Comparison of ENCODE assay signal across 17 cellular contexts in genomic region chr2:239195318-239195871, GRCh38.
DNase-seq lines count a peak whose midpoint lies in the region; ATAC-seq and TF ChIP-seq lines count a peak whose summit lies in the region.
"Had no signal": no experiment of that assay in that cellular context is flagged by ENCODE, and none has a peak within 500 bp of the region (broad histone marks: within the 10 kb centered on the region; RNA-seq: fewer than 3 reads in every experiment).

No MANE protein-coding gene starts in this region.

- H3K4me1 ChIP-seq in HAP-1 (peaks cover 10% of the 10 kb centered on the region), mesodermal cell (ENCODE audit: control insufficient read depth, insufficient read depth, low read length, poor library complexity, severe bottlenecking) (no peaks in the 10 kb centered on the region)
- H3K4me1 ChIP-seq: foreskin keratinocyte, right atrium auricular region, SJCRH30, uterus had no signal

- peaks cover 11% of the 10 kb centered on the region for H3K4me1 Mint-ChIP-seq in chondrocyte (ENCODE audit: low read depth)
- H3K4me1 Mint-ChIP-seq in T-helper 17 cell: peaks cover 10% of the 10 kb centered on the region

- no peaks in the 10 kb centered on the region for H3K27me3 ChIP-seq in HAP-1 (ENCODE audit: low read depth)
- H3K27me3 ChIP-seq: foreskin keratinocyte, right atrium auricular region, SJCRH30, uterus had no signal

- ATAC-seq in GM21447 (IDR thresholded peaks at IDR 0.05; ENCODE audit: unreplicated experiment) (no peak), T-helper 17 cell (no peak)
- ATAC-seq: foreskin keratinocyte had no signal

- H3K36me3 Mint-ChIP-seq in chondrocyte (ENCODE audit: low read depth) (peaks cover 11% of the 10 kb centered on the region), T-helper 17 cell (ENCODE audit: low read depth) (no peaks in the 10 kb centered on the region)

- DNase-seq in HAP-1 (ENCODE audit: low spot score in 2 of 2): peak; percentile 69 to 75
- DNase-seq in chondrocyte (ENCODE audit: low spot score): peak; percentile 48
- DNase-seq in retina: peak; percentile 58
- no peak for DNase-seq in mucosa of gallbladder (ENCODE audit: low spot score)
- no peak for DNase-seq in T-helper 2 cell
- no peak for DNase-seq in T-helper 17 cell
- DNase-seq: activated effector memory CD4-positive, alpha-beta T cell treated with anti-CD3 and anti-CD28 coated beads, Interleukin-2, amount 50 U/mL, for 16 hours; foreskin keratinocyte; immature natural killer cell; NCI-H1105 treated with DMSO at 0.1 percent for 48 hours; NCI-H2227 treated with DMSO at 0.1 percent for 48 hours; SJCRH30; stimulated activated CD4-positive, alpha-beta T cell treated with anti-CD3 and anti-CD28 coated beads, Interleukin-2, amount 100 ng/mL, for 48 hours had no signal

- TF ChIP-seq CTCF in chondrocyte (IDR thresholded peaks at IDR 0.05): no peak

- H3K27me3 Mint-ChIP-seq in chondrocyte (ENCODE audit: low read depth) (no peaks in the 10 kb centered on the region), T-helper 17 cell (no peaks in the 10 kb centered on the region)

- no peak overlapping the region for H3K27ac Mint-ChIP-seq in chondrocyte (ENCODE audit: unreplicated experiment)
- H3K27ac Mint-ChIP-seq in T-helper 17 cell: no peak overlapping the region

- no peak overlapping the region for H3K4me3 Mint-ChIP-seq in chondrocyte (ENCODE audit: unreplicated experiment)
- no peak overlapping the region for H3K4me3 Mint-ChIP-seq in T-helper 17 cell
- H3K4me3 Mint-ChIP-seq: immature natural killer cell had no signal

- WGBS in mesodermal cell (ENCODE audit: insufficient coverage in 2 of 2), 2 experiments: 92 to 94% methylated on average over 15 of the region's 15 CpGs

- H3K36me3 ChIP-seq in HAP-1 (replicated peaks) (no peaks in the 10 kb centered on the region), mesodermal cell (ENCODE audit: control insufficient read depth, insufficient read depth, low read length) (peaks cover 4% of the 10 kb centered on the region)
- H3K36me3 ChIP-seq: SJCRH30, uterus had no signal

- H3K9me3 ChIP-seq in HAP-1: no peaks in the 10 kb centered on the region
- H3K9me3 ChIP-seq in mesodermal cell (ENCODE audit: control insufficient read depth, low read length): no peaks in the 10 kb centered on the region
- no peaks in the 10 kb centered on the region for H3K9me3 ChIP-seq in T-helper 17 cell (ENCODE audit: control insufficient read depth, low read length, poor library complexity, severe bottlenecking)
- H3K9me3 ChIP-seq: right atrium auricular region, SJCRH30, uterus had no signal

- H3K4me3 ChIP-seq in HAP-1 (no peak overlapping the region), mesodermal cell (ENCODE audit: extremely low read depth, insufficient read depth, low read length, poor library complexity, severe bottlenecking) (no peak overlapping the region)
- H3K4me3 ChIP-seq: right atrium auricular region, SJCRH30, uterus had no signal

- in situ Hi-C loops in HAP-1 (cut with MboI; ENCODE audit: low sequenced_read_pairs): no loop called here

- no peaks in the 10 kb centered on the region for H3K9me3 Mint-ChIP-seq in chondrocyte (ENCODE audit: low read depth)
- H3K9me3 Mint-ChIP-seq: immature natural killer cell had no signal

- peak overlapping the region; percentile 49 for H3K27ac ChIP-seq in mesodermal cell (ENCODE audit: low read depth, low read length, severe bottlenecking)
- H3K27ac ChIP-seq: foreskin keratinocyte, right atrium auricular region, SJCRH30, uterus had no signal

Comparison
In these comparisons a context has a peak if more than half of its experiments do, and no peak if none do; other contexts are left out.
1. DNase-seq: peak in HAP-1 (2 of 2), chondrocyte (single experiment) and retina (single experiment); none in mucosa of gallbladder (single experiment), T-helper 2 cell (0 of 5) and T-helper 17 cell (0 of 3).